Comparison of ENCODE assay signal across 1 cellular context in genomic region chr14:20732950-20733650, GRCh38.
TF ChIP-seq lines count a peak whose summit lies in the region.

No MANE protein-coding gene starts in this region.

TF ChIP-seq in HepG2, 621 proteins besides CTCF, POLR2A, EP300 and RAD21:
- TF ChIP-seq PBX2 (CRISPR knock-in tag; IDR thresholded peaks at IDR 0.05): no peak
- TF ChIP-seq ZNF597 (CRISPR knock-in tag; IDR thresholded peaks at IDR 0.05): no peak
- TF ChIP-seq EZH2 (conservative IDR thresholded peaks at IDR 0.05; ENCODE audit: low read depth, low read length): no peak
- TF ChIP-seq DR1 (CRISPR knock-in tag; IDR thresholded peaks at IDR 0.05): no peak
- TF ChIP-seq MTA1 (CRISPR knock-in tag; IDR thresholded peaks at IDR 0.05; ENCODE audit: borderline replicate concordance): no peak
- no peak for TF ChIP-seq KDM1A (CRISPR knock-in tag; IDR thresholded peaks at IDR 0.05)
- no peak for TF ChIP-seq IRF1 (CRISPR knock-in tag; IDR thresholded peaks at IDR 0.05; ENCODE audit: low read depth)
- TF ChIP-seq FOXM1 (CRISPR knock-in tag; IDR thresholded peaks at IDR 0.05): no peak
